Comparison of ENCODE assay signal across 8 cellular contexts in the genomic region with DNA sequence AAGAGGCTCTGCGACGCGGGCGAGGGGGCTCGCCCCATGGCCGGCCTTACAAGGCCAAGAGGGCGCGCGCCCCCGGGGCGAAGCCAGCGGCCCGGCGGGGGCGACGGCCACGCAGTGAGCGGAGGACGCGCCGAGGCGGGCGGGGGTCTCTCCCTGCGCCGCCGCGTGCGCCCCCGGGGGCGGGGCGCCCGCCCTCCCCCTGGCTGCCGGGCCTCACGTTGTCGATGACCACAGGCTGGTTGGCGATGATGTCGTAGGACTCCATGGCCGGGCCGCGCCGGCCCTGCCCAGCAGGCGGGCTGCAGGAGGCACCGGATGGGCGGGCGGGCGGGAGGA.
DNase-seq lines count a peak whose midpoint lies in the region; ATAC-seq, FAIRE-seq and TF ChIP-seq lines count a peak whose summit lies in the region.

No MANE protein-coding gene starts in this region.

- H4K20me1 ChIP-seq in DND-41 (ENCODE audit: insufficient read depth, low read length), result peaks cover 36% of the 10 kb centered on the region

- peak overlapping the region; percentile 61 for H3K9ac ChIP-seq in DND-41 (ENCODE audit: low read depth, low read length)

- peaks cover 35% of the 10 kb centered on the region for H3K36me3 ChIP-seq in DND-41 (ENCODE audit: insufficient read depth, low read length)
- no peaks in the 10 kb centered on the region for H3K36me3 ChIP-seq in neuron (ENCODE audit: insufficient read depth, low read length)

- peaks cover 39% of the 10 kb centered on the region for H3K4me1 Mint-ChIP-seq in dendritic cell treated with granulocyte-macrophage colony-stimulating factor and Interleukin-4, amounts not matched to agents 40 ng/mL and 50 ng/mL, for 4 days (ENCODE audit: low read depth)

- H2AFZ ChIP-seq in DND-41 (ENCODE audit: low read depth, low read length), result peak overlapping the region; percentile 53
- H2AFZ ChIP-seq in neuron (ENCODE audit: low read depth, low read length), result peak overlapping the region; percentile 1

- H3K27me3 Mint-ChIP-seq in dendritic cell treated with granulocyte-macrophage colony-stimulating factor and Interleukin-4, amounts not matched to agents 40 ng/mL and 50 ng/mL, for 4 days, result no peaks in the 10 kb centered on the region

- no peak for FAIRE-seq in RCC 7860 (lab: Jason Lieb, UNC)

- H3K9me3 ChIP-seq in DND-41 (ENCODE audit: insufficient read depth, low read length, severe bottlenecking) (no peaks in the 10 kb centered on the region), neuron (ENCODE audit: low read length) (no peaks in the 10 kb centered on the region)

- H3K4me1 ChIP-seq in DND-41 (ENCODE audit: insufficient read depth, low read length), result peaks cover 34% of the 10 kb centered on the region
- H3K4me1 ChIP-seq in neuron (ENCODE audit: insufficient read depth, low read length), result peaks cover 14% of the 10 kb centered on the region

- no peaks in the 10 kb centered on the region for H3K9me3 Mint-ChIP-seq in dendritic cell treated with granulocyte-macrophage colony-stimulating factor and Interleukin-4, amounts not matched to agents 40 ng/mL and 50 ng/mL, for 4 days

- H3K27ac Mint-ChIP-seq in dendritic cell treated with granulocyte-macrophage colony-stimulating factor and Interleukin-4, amounts not matched to agents 40 ng/mL and 50 ng/mL, for 4 days, result peak overlapping the region; percentile 95

- H3K27me3 ChIP-seq in DND-41 (ENCODE audit: insufficient read depth, low read length, poor library complexity) (no peaks in the 10 kb centered on the region), neuron (ENCODE audit: insufficient read depth, low read length) (no peaks in the 10 kb centered on the region)

- peak overlapping the region; percentile 69 for H3K27ac ChIP-seq in DND-41 (ENCODE audit: low read length)

- peak; percentile 22; the same call in 1 of the 3 replicates for ATAC-seq in DND-41 (ENCODE audit: insufficient read depth, low read depth)
- no peak for ATAC-seq in GM18502 (IDR thresholded peaks at IDR 0.05; ENCODE audit: poor library complexity, unreplicated experiment)
- no peak for ATAC-seq in GM21515 (IDR thresholded peaks at IDR 0.05; ENCODE audit: unreplicated experiment)

- intact Hi-C loops in dendritic cell treated with granulocyte-macrophage colony-stimulating factor and Interleukin-4, amounts not matched to agents 40 ng/mL and 50 ng/mL, for 4 days (cut with micrococcal nuclease), result loop anchor here (5.0 kb wide), 1 partner anchor 944 kb away; a partner anchor contains a TSS

- H3K36me3 Mint-ChIP-seq in dendritic cell treated with granulocyte-macrophage colony-stimulating factor and Interleukin-4, amounts not matched to agents 40 ng/mL and 50 ng/mL, for 4 days (ENCODE audit: low read depth), result peaks cover 34% of the 10 kb centered on the region

- TF ChIP-seq CTCF in DND-41 (IDR thresholded peaks at IDR 0.05; ENCODE audit: borderline replicate concordance, extremely low read depth, low read length, poor library complexity, severe bottlenecking), result no peak

- no peak for TF ChIP-seq EP300 in Ishikawa (IDR thresholded peaks at IDR 0.05; ENCODE audit: borderline replicate concordance)

- peak overlapping the region; percentile 74 for H3K4me2 ChIP-seq in DND-41 (ENCODE audit: insufficient read depth, low read length)

- H3K79me2 ChIP-seq in DND-41 (ENCODE audit: insufficient read depth, low read length), result peaks cover 42% of the 10 kb centered on the region

- TF ChIP-seq RAD21 in Ishikawa (IDR thresholded peaks at IDR 0.05; ENCODE audit: low read depth), result no peak

- H3K4me3 ChIP-seq in DND-41 (ENCODE audit: low read depth in 1 of 2, low read length in 2 of 2) (peak overlapping the region; percentile 28 to 60), neuron (ENCODE audit: low read length) (peak overlapping the region; percentile 59)

- H3K4me3 Mint-ChIP-seq in dendritic cell treated with granulocyte-macrophage colony-stimulating factor and Interleukin-4, amounts not matched to agents 40 ng/mL and 50 ng/mL, for 4 days, result peak overlapping the region; percentile 88

- DNase-seq in DND-41 (no peak), RCC 7860 (ENCODE audit: low spot score) (no peak), midbrain (lab: John Stamatoyannopoulos, UW) (no peak)

TF ChIP-seq in Ishikawa, 13 proteins besides CTCF, POLR2A, EP300 and RAD21:
- TF ChIP-seq TCF12 (IDR thresholded peaks at IDR 0.05; ENCODE audit: low read depth), result 0 out of 2 replicates have a peak, but pooled peaks have one; percentile 4
- TF ChIP-seq CREB1 (IDR thresholded peaks at IDR 0.05; ENCODE audit: low read depth), result no peak
- TF ChIP-seq ZBTB7A (IDR thresholded peaks at IDR 0.05; ENCODE audit: low read depth), result peak; percentile 38
